Comparison of ENCODE assay signal across 8 cellular contexts in the genomic region with DNA sequence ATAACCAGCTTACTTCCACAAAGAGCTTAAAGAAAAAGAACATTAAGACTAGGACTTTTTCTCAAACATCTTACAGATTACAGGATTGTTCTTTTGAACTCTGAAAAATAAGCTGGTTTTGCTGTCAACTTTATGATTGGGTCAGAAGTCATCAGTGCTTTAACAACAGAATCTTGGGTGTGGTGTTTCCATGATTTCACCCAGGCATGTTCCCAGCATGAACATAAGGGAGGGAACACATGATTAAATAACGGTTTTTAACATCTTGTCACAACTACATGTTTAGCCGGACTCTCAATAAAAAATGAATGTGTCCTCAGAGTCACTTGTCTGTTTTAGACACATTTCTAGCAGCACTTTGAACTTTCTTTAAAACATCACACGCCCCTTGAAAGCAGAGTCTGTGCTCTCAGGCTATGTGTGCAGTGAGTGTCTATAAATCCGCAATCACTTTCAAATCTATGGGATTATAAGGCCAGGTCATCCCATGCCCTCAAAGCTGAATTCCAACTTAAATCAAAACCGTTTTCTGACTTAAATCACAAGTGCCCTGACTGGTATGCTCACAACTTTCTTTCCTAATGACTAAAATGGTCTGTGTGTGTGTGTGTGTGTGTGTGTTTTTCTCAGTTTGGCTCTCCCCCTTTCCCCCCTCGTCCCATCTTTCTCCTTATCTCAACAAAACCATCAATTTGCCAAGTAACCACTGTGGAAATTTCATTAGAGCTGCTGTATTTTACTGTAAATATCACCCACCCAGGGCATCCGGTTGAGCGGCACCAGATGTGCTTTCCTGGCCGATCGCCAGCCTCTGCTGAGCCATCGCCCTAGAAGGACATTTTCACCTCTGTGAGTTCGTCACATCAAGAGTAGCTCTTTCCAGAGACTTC.
A peak's percentile ranks its signal among the peaks of the same experiment; 100 is the strongest.
DNase-seq lines count a peak whose midpoint lies in the region; ATAC-seq and TF ChIP-seq lines count a peak whose summit lies in the region.

No MANE protein-coding gene starts in this region.

- H3K4me3 Mint-ChIP-seq in WTC11, result no peak overlapping the region

- no peak for TF ChIP-seq POLR2A in gastroesophageal sphincter (IDR thresholded peaks at IDR 0.05)

- H3K36me3 Mint-ChIP-seq in WTC11, result no peaks in the 10 kb centered on the region

- 15 to 20% methylated on average over 11 to 12 of the region's 12 CpGs for WGBS in gastroesophageal sphincter (ENCODE audit: low coverage in 1 of 2), 2 donors

- CTCF ChIA-PET in WTC11 (lab: Charles Lee), result interaction anchor here (1.2 kb wide), 1 partner anchor 14 kb away, joined by 3 read pairs; no protein-coding TSS in a partner anchor

- ATAC-seq in GM18499 (IDR thresholded peaks at IDR 0.05; ENCODE audit: insufficient read depth, unreplicated experiment), result peak; percentile 50
- ATAC-seq in HG02840 (IDR thresholded peaks at IDR 0.05; ENCODE audit: low FRiP score, unreplicated experiment), result peak; percentile 55
- ATAC-seq in gastroesophageal sphincter, result peak; percentile 70
- ATAC-seq in WTC11, result no peak

- peak overlapping the region in 1 of 4 donors; percentile 27 for H3K27ac ChIP-seq in gastroesophageal sphincter

- peaks cover 5% of the 10 kb centered on the region; the same call in 1 of the 2 replicates for H3K27me3 Mint-ChIP-seq in WTC11 (ENCODE audit: low read depth)

- H3K27ac Mint-ChIP-seq in WTC11, result no peak overlapping the region

- H3K9me3 Mint-ChIP-seq in WTC11, result 0 out of 2 replicates have a peak, but pooled peaks cover 2% of the 10 kb centered on the region

- TF ChIP-seq EP300 in gastroesophageal sphincter (IDR thresholded peaks at IDR 0.05), result no peak

- no peaks in the 10 kb centered on the region for H3K36me3 ChIP-seq in gastroesophageal sphincter

- TF ChIP-seq CTCF in gastroesophageal sphincter (IDR thresholded peaks at IDR 0.05), result no peak
- no peak for TF ChIP-seq CTCF in WTC11 (IDR thresholded peaks at IDR 0.05)

- no peaks in the 10 kb centered on the region for H3K9me3 ChIP-seq in gastroesophageal sphincter

- DNase-seq in NCI-H2171 (lab: John Stamatoyannopoulos, UW) (peak; percentile 86), middle frontal gyrus (ENCODE audit: extremely low spot score, low spot score) (no peak), WTC11 (ENCODE audit: low spot score) (no peak)
- peak; percentile 21 for DNase-seq in activated CD8-positive, alpha-beta memory T cell treated with anti-CD3 and anti-CD28 coated beads, Interleukin-2, amount 50 U/mL, for 24 hours (ENCODE audit: extremely low read depth)
- DNase-seq in stimulated activated CD4-positive, alpha-beta T cell treated with anti-CD3 and anti-CD28 coated beads, Interleukin-4, amount 100 ng/mL, for 1 hour, result peak; percentile 56

- no peak overlapping the region for H3K4me3 ChIP-seq in gastroesophageal sphincter

- no peaks in the 10 kb centered on the region for H3K27me3 ChIP-seq in gastroesophageal sphincter

- H3K4me1 ChIP-seq in gastroesophageal sphincter, result peaks cover 3 to 17% (median 6%) of the 10 kb centered on the region in 3 donors

- POLR2A ChIA-PET in WTC11 (lab: Charles Lee), result interaction anchor here (0.7 kb wide), 1 partner anchor 30 kb away, joined by 5 read pairs; no protein-coding TSS in a partner anchor

- peaks cover 2% of the 10 kb centered on the region for H3K4me1 Mint-ChIP-seq in WTC11

TF ChIP-seq in WTC11, 78 proteins besides CTCF, POLR2A, EP300 and RAD21:
- no peak for TF ChIP-seq SP1 (CRISPR knock-in tag; conservative IDR thresholded peaks at IDR 0.05)
- TF ChIP-seq, protein P1, sequence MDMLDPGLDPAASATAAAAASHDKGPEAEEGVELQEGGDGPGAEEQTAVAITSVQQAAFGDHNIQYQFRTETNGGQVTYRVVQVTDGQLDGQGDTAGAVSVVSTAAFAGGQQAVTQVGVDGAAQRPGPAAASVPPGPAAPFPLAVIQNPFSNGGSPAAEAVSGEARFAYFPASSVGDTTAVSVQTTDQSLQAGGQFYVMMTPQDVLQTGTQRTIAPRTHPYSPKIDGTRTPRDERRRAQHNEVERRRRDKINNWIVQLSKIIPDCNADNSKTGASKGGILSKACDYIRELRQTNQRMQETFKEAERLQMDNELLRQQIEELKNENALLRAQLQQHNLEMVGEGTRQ (CRISPR knock-in tag; IDR thresholded peaks at IDR 0.05), result no peak
- no peak for TF ChIP-seq PRRX2 (CRISPR knock-in tag; IDR thresholded peaks at IDR 0.05)
- TF ChIP-seq, protein P2, sequence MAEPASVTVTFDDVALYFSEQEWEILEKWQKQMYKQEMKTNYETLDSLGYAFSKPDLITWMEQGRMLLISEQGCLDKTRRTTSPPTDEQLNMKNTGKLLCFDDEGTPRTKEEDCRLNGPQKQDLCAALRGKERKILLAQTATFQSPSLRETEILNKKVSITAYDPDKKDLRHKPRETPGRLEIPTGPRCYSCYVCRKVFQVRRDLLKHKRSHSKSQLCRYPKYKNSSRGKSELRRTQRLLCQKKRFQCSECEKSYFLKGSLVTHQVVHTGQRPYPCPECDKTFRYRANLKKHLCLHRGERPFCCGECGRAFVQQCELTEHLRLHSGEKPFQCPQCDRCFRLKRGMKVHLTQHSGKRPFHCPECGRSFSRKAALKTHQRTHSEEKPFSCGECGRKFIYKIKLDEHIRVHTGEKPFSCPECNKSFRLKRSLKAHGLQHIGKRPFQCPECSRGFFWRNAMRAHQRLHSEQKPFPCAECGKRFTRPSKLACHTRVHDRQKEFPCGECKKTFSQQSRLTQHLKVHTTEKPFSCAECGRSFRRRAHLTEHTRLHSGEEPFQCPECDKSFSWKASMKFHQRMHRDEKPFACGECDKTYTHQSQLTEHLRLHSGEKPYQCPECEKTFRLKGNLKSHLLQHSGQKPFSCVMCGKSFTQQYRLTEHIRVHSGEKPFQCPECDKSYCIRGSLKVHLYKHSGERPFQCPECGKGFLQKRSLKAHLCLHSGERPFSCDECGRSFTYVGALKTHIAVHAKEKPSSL (CRISPR knock-in tag; conservative IDR thresholded peaks at IDR 0.05), result no peak
- TF ChIP-seq, protein P3, sequence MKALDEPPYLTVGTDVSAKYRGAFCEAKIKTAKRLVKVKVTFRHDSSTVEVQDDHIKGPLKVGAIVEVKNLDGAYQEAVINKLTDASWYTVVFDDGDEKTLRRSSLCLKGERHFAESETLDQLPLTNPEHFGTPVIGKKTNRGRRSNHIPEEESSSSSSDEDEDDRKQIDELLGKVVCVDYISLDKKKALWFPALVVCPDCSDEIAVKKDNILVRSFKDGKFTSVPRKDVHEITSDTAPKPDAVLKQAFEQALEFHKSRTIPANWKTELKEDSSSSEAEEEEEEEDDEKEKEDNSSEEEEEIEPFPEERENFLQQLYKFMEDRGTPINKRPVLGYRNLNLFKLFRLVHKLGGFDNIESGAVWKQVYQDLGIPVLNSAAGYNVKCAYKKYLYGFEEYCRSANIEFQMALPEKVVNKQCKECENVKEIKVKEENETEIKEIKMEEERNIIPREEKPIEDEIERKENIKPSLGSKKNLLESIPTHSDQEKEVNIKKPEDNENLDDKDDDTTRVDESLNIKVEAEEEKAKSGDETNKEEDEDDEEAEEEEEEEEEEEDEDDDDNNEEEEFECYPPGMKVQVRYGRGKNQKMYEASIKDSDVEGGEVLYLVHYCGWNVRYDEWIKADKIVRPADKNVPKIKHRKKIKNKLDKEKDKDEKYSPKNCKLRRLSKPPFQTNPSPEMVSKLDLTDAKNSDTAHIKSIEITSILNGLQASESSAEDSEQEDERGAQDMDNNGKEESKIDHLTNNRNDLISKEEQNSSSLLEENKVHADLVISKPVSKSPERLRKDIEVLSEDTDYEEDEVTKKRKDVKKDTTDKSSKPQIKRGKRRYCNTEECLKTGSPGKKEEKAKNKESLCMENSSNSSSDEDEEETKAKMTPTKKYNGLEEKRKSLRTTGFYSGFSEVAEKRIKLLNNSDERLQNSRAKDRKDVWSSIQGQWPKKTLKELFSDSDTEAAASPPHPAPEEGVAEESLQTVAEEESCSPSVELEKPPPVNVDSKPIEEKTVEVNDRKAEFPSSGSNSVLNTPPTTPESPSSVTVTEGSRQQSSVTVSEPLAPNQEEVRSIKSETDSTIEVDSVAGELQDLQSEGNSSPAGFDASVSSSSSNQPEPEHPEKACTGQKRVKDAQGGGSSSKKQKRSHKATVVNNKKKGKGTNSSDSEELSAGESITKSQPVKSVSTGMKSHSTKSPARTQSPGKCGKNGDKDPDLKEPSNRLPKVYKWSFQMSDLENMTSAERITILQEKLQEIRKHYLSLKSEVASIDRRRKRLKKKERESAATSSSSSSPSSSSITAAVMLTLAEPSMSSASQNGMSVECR (CRISPR knock-in tag; IDR thresholded peaks at IDR 0.05; ENCODE audit: borderline replicate concordance), result no peak
- no peak for TF ChIP-seq FOXP1 (CRISPR knock-in tag; IDR thresholded peaks at IDR 0.05; ENCODE audit: borderline replicate concordance)
- no peak for TF ChIP-seq ZNF317 (CRISPR knock-in tag; IDR thresholded peaks at IDR 0.05; ENCODE audit: borderline replicate concordance, low read depth)

Comparison
In these comparisons a context has a peak if more than half of its experiments do, and no peak if none do; other contexts are left out.
1. DNase-seq: peak in NCI-H2171 (single experiment), activated CD8-positive, alpha-beta memory T cell treated with anti-CD3 and anti-CD28 coated beads, Interleukin-2, amount 50 U/mL, for 24 hours (single experiment) and stimulated activated CD4-positive, alpha-beta T cell treated with anti-CD3 and anti-CD28 coated beads, Interleukin-4, amount 100 ng/mL, for 1 hour (single experiment); none in middle frontal gyrus (single experiment) and WTC11 (single experiment).